ENCODE assay signal across 7 cellular contexts in genomic region chr11:35138949-35139881, GRCh38. TPM values are rescaled to one million over a fixed set of nuclear protein-coding genes. Genes with fewer than 3 reads are reported as not detected.
DNase-seq lines count a peak whose midpoint lies in the region; ATAC-seq, FAIRE-seq and TF ChIP-seq lines count a peak whose summit lies in the region.

TSS of gene CD44 (plus strand) at chr11:35139171. CDS start at chr11:35139304, 133 bp downstream.

- ATAC-seq in HG02943 (IDR thresholded peaks at IDR 0.05; ENCODE audit: low read depth, unreplicated experiment): peak; percentile 35

- H3K4me3 ChIP-seq in foreskin fibroblast (ENCODE audit: low read depth in 1 of 2, low read length in 2 of 2) (peak within 1 kb of the TSS; percentile 59 to 75), thymus (ENCODE audit: low read length) (peak within 1 kb of the TSS; percentile 57)

- peak; percentile 62 for FAIRE-seq in GM18507 (lab: Jason Lieb, UNC)

- WGBS in thymus: under 1% methylated on average over 59 of the region's 59 CpGs

- DNase-seq in GM18507 (ENCODE audit: extremely low spot score, insufficient read length, low read depth) (no peak), RPMI8226 (peak; percentile 29), foreskin fibroblast (peak; percentile 87 to 95), non-pigmented ciliary epithelial cell (ENCODE audit: low read depth) (peak; percentile 38)
- DNase-seq in activated effector memory CD4-positive, alpha-beta T cell treated with Interleukin-2 at 50 U/mL for 16 hours: peak; percentile 75

- TF ChIP-seq CTCF in foreskin fibroblast (IDR thresholded peaks at IDR 0.05; ENCODE audit: low read depth, low read length): no peak

- H3K27ac ChIP-seq in thymus (ENCODE audit: low read depth): peak within 1 kb of the TSS; percentile 89

- no peaks in the 10 kb centered on the region for H3K9me3 ChIP-seq in thymus (ENCODE audit: control insufficient read depth)

- no peaks in the 10 kb centered on the region for H3K36me3 ChIP-seq in thymus (ENCODE audit: control insufficient read depth, insufficient read depth)

- H3K4me1 ChIP-seq in thymus (ENCODE audit: control insufficient read depth, insufficient read depth, low read length): peaks cover 24% of the 10 kb centered on the region

- no peaks in the 10 kb centered on the region for H3K27me3 ChIP-seq in thymus (ENCODE audit: control insufficient read depth, insufficient read depth)

RNA-seq across cellular contexts. Expression of gene CD44, which starts in this region (rescaled TPM):
- 78.7 TPM for polyA plus RNA-seq in thymus
